In the genomic region with DNA sequence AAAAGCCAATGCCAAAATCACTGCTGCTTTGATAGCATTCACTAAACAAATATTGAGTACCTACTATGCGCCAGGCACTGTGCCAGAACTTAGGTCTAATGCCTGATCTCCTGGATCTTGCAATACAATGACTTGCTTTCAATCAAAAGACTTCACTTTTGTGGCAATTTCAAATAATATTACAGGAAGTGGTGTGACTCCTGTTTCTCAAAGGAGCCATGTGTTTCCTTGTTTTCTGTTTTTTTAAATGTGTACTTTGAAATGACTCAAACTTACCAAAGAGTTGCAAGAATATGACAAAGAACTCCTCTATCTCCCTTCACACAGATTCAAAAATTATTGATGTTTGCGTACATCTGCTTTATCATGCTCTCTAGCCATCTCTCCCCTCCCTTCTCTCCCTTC, we compare ENCODE assay signal across 14 cellular contexts. TPM values are rescaled to one million over a fixed set of nuclear protein-coding genes. Genes with fewer than 3 reads are reported as not detected.
DNase-seq lines count a peak whose midpoint lies in the region; ATAC-seq, FAIRE-seq and TF ChIP-seq lines count a peak whose summit lies in the region.
"Had no signal": no experiment of that assay in that cellular context is flagged by ENCODE, and none has a peak within 500 bp of the region (broad histone marks: within the 10 kb centered on the region; RNA-seq: fewer than 3 reads in every experiment).

No MANE protein-coding gene starts in this region.

- H2BK120ac ChIP-seq in mesenchymal stem cell (ENCODE audit: low read depth, low read length): no peak overlapping the region

- H3K79me2 ChIP-seq in Karpas-422 (ENCODE audit: low read length): peaks cover 91% of the 10 kb centered on the region

- H3K36me3 Mint-ChIP-seq in Caco-2 (ENCODE audit: insufficient read depth, unreplicated experiment): peaks cover 15% of the 10 kb centered on the region

- TF ChIP-seq CTCF in Caco-2 (IDR thresholded peaks at IDR 0.05; ENCODE audit: insufficient read depth in 1 of 2, low read depth in 1 of 2, low read length in 1 of 2, severe bottlenecking in 1 of 2, unreplicated experiment in 1 of 2): no peak
- no peak for TF ChIP-seq CTCF in bronchial epithelial cell (IDR thresholded peaks at IDR 0.05; ENCODE audit: insufficient read depth, low read length, severe bottlenecking)
- TF ChIP-seq CTCF in upper lobe of left lung (IDR thresholded peaks at IDR 0.05): no peak

- CTCF ChIA-PET in Caco-2 (lab: Charles Lee): no interaction called here

- peak overlapping the region; percentile 57 for H3K27ac Mint-ChIP-seq in Caco-2 (ENCODE audit: unreplicated experiment)

- DNase-seq in Caco-2: no peak
- no peak for DNase-seq in Karpas-422
- peak; percentile 78 for DNase-seq in bronchial epithelial cell (ENCODE audit: low read depth)
- peak; percentile 49 for DNase-seq in mesenchymal stem cell
- DNase-seq in upper lobe of left lung: no peak
- no peak for DNase-seq in HUDEP-2 (lab: John Stamatoyannopoulos, UW; ENCODE audit: unreplicated experiment in 76 of 76)
- DNase-seq in occipital lobe (lab: John Stamatoyannopoulos, UW): no peak
- DNase-seq in activated T-cell treated with anti-CD3 and anti-CD28 coated beads, Interleukin-2, amount 50 U/mL, for 1 hour: no peak
- DNase-seq: BE2C, body of pancreas, NCI-H1930, NCI-H526 treated with DMSO at 0.1 percent for 48 hours had no signal

- peaks cover 27% of the 10 kb centered on the region for H3K4me1 Mint-ChIP-seq in Caco-2 (ENCODE audit: low read depth, unreplicated experiment)

- 0 out of 2 replicates have a peak overlapping the region, but pooled peaks have one; percentile 2 for H3K9ac ChIP-seq in Karpas-422 (ENCODE audit: low read length)
- no peak overlapping the region for H3K9ac ChIP-seq in mesenchymal stem cell (ENCODE audit: low read length)

- H2BK5ac ChIP-seq in mesenchymal stem cell (ENCODE audit: low read depth, low read length, poor library complexity, severe bottlenecking): no peak overlapping the region

- no TSS peak for BruUV-seq in Caco-2 (replicated peaks; lab: Mats Ljungman, UMichigan)

- no peak overlapping the region for H3K4ac ChIP-seq in mesenchymal stem cell (ENCODE audit: low read depth in 1 of 2, low read length in 2 of 2)

- 81% methylated on average over 2 of the region's 2 CpGs for WGBS in mesenchymal stem cell
- 48 to 72% methylated on average over 2 of the region's 2 CpGs for WGBS in upper lobe of left lung, 2 donors

- H2AFZ ChIP-seq in Karpas-422 (ENCODE audit: low read length): no peak overlapping the region
- H2AFZ ChIP-seq in mesenchymal stem cell (ENCODE audit: low read depth, low read length): no peak overlapping the region

- H4K20me1 ChIP-seq in Karpas-422 (ENCODE audit: insufficient read depth, low read depth, low read length): no peaks in the 10 kb centered on the region

- H3K18ac ChIP-seq in mesenchymal stem cell (ENCODE audit: low read depth in 1 of 2, low read length in 2 of 2): peak overlapping the region; percentile 13 to 88

- H3K9me2 ChIP-seq in Karpas-422 (replicated peaks; ENCODE audit: insufficient read depth, low read length): no peaks in the 10 kb centered on the region

- H2AK5ac ChIP-seq in mesenchymal stem cell (ENCODE audit: low read length, severe bottlenecking): peak overlapping the region; percentile 53

- no peak for TF ChIP-seq EP300 in upper lobe of left lung (IDR thresholded peaks at IDR 0.05)

- H3K27me3 ChIP-seq in Caco-2 (replicated peaks; ENCODE audit: control insufficient read depth, insufficient read depth, low read length) (no peaks in the 10 kb centered on the region), Karpas-422 (ENCODE audit: low read length) (no peaks in the 10 kb centered on the region), bronchial epithelial cell (ENCODE audit: control insufficient read depth, insufficient read depth, low read length) (no peaks in the 10 kb centered on the region), mesenchymal stem cell (ENCODE audit: control insufficient read depth in 1 of 2, insufficient read depth in 1 of 2, low read length in 2 of 2) (no peaks in the 10 kb centered on the region), upper lobe of left lung (no peaks in the 10 kb centered on the region)
- H3K27me3 ChIP-seq: BE2C, body of pancreas had no signal

- no peak overlapping the region for H2BK15ac ChIP-seq in mesenchymal stem cell (ENCODE audit: low read depth, poor library complexity, severe bottlenecking)

- peaks cover 16% of the 10 kb centered on the region for H3K79me1 ChIP-seq in mesenchymal stem cell (replicated peaks; ENCODE audit: low read length, poor library complexity, severe bottlenecking)

- H4K91ac ChIP-seq in mesenchymal stem cell (ENCODE audit: low read length): no peak overlapping the region

- peak overlapping the region in 1 of 2 experiments; percentile 66 for H2BK12ac ChIP-seq in mesenchymal stem cell (ENCODE audit: low read length in 2 of 2)

- H3K4me1 ChIP-seq in Caco-2 (peaks cover 51% of the 10 kb centered on the region), Karpas-422 (ENCODE audit: low read length) (peaks cover 74% of the 10 kb centered on the region), mesenchymal stem cell (ENCODE audit: control insufficient read depth, insufficient read depth, low read depth, low read length) (peaks cover 6% of the 10 kb centered on the region), upper lobe of left lung (peaks cover 23 to 31% (median 28%) of the 10 kb centered on the region in 4 donors)
- H3K4me1 ChIP-seq: BE2C had no signal

- no peak overlapping the region for H3K4me3 ChIP-seq in Caco-2 (ENCODE audit: low read depth, low read length)
- H3K4me3 ChIP-seq in Karpas-422 (ENCODE audit: low read length): 0 out of 2 replicates have a peak overlapping the region, but pooled peaks have one; percentile 1
- H3K4me3 ChIP-seq in bronchial epithelial cell (ENCODE audit: low read depth, low read length): no peak overlapping the region
- no peak overlapping the region for H3K4me3 ChIP-seq in mesenchymal stem cell (ENCODE audit: insufficient read depth in 1 of 2, low read depth in 1 of 2, low read length in 2 of 2)
- no peak overlapping the region for H3K4me3 ChIP-seq in upper lobe of left lung
- H3K4me3 ChIP-seq: body of pancreas, skin epidermis had no signal

- H4K8ac ChIP-seq in mesenchymal stem cell (ENCODE audit: low read length): peak overlapping the region; percentile 27

- H3K27ac ChIP-seq in Karpas-422 (ENCODE audit: low read length): peak overlapping the region; percentile 92
- no peak overlapping the region for H3K27ac ChIP-seq in mesenchymal stem cell (ENCODE audit: low read length, poor library complexity, severe bottlenecking)
- no peak overlapping the region for H3K27ac ChIP-seq in upper lobe of left lung
- H3K27ac ChIP-seq: body of pancreas had no signal

- H3K9me3 Mint-ChIP-seq in Caco-2 (ENCODE audit: unreplicated experiment): no peaks in the 10 kb centered on the region

- POLR2A ChIA-PET in Caco-2 (lab: Charles Lee): no interaction called here

- intact Hi-C loops in Caco-2 (cut with micrococcal nuclease; ENCODE audit: unreplicated experiment): no loop called here

- no peak for FAIRE-seq in bronchial epithelial cell (lab: Jason Lieb, UNC)
- FAIRE-seq: frontal cortex had no signal

- H3K36me3 ChIP-seq in Caco-2 (ENCODE audit: control insufficient read depth, insufficient read depth, low read length) (no peaks in the 10 kb centered on the region), Karpas-422 (ENCODE audit: insufficient read depth, low read length) (peaks cover 37% of the 10 kb centered on the region), bronchial epithelial cell (ENCODE audit: control insufficient read depth, insufficient read depth, low read length) (no peaks in the 10 kb centered on the region), mesenchymal stem cell (ENCODE audit: control insufficient read depth in 1 of 2, insufficient read depth in 2 of 2, low read depth in 1 of 2, low read length in 2 of 2) (no peaks in the 10 kb centered on the region), upper lobe of left lung (no peaks in the 10 kb centered on the region)
- H3K36me3 ChIP-seq: BE2C had no signal

- H3K4me2 ChIP-seq in Karpas-422 (ENCODE audit: low read depth, low read length, poor library complexity, severe bottlenecking): peak overlapping the region; percentile 15
- no peak overlapping the region for H3K4me2 ChIP-seq in mesenchymal stem cell (ENCODE audit: low read length, poor library complexity, severe bottlenecking)

- H3K23ac ChIP-seq in mesenchymal stem cell (ENCODE audit: low read length in 2 of 2): no peak overlapping the region

- H3K9me3 ChIP-seq in Caco-2 (no peaks in the 10 kb centered on the region), Karpas-422 (ENCODE audit: low read length) (no peaks in the 10 kb centered on the region), mesenchymal stem cell (ENCODE audit: control insufficient read depth, low read length) (no peaks in the 10 kb centered on the region), upper lobe of left lung (no peaks in the 10 kb centered on the region)
- H3K9me3 ChIP-seq: BE2C, body of pancreas had no signal

- no peak for TF ChIP-seq POLR2A in upper lobe of left lung (IDR thresholded peaks at IDR 0.05)

- H3K4me3 Mint-ChIP-seq in Caco-2 (ENCODE audit: unreplicated experiment): no peak overlapping the region

- no peak for ATAC-seq in upper lobe of left lung (ENCODE audit: low FRiP score in 2 of 2)
- ATAC-seq: body of pancreas had no signal

- no peaks in the 10 kb centered on the region for H3K27me3 Mint-ChIP-seq in Caco-2 (ENCODE audit: insufficient read depth, unreplicated experiment)

- H3K14ac ChIP-seq in mesenchymal stem cell (ENCODE audit: low read length in 2 of 2): no peak overlapping the region

RNA-seq across cellular contexts. Expression of gene OSBPL10, which starts 18.3 kb away (rescaled TPM):
- total RNA-seq in Caco-2 (2022): 71.2 and 79.5 TPM in 2 replicates
- total RNA-seq in Karpas-422 (2014; rRNA removed; shearing (Covaris generic); ENCODE audit: low replicate concordance): 87.0 and 106 TPM in 2 replicates
- 18.1 and 20.5 TPM in 2 replicates for total RNA-seq in bronchial epithelial cell
- 12.0 TPM for polyA plus RNA-seq in mesenchymal stem cell (2013, experiment 1 of 2)
- 12.2 TPM for polyA plus RNA-seq in mesenchymal stem cell (2013, experiment 2 of 2)
- total RNA-seq in upper lobe of left lung: 10 to 100 TPM; 13.6 to 73.9 (median 24.4) TPM
- 14.0 TPM for total RNA-seq in occipital lobe

RNA-seq across cellular contexts. Expression of gene ZNF860, which starts 18.7 kb away (rescaled TPM):
- total RNA-seq in Caco-2 (2022): 4.7 and 5.9 TPM in 2 replicates
- total RNA-seq in Karpas-422 (2014; rRNA removed; shearing (Covaris generic); ENCODE audit: low replicate concordance): 14.6 and 22.4 TPM in 2 replicates
- 2.8 and 3.7 TPM in 2 replicates for total RNA-seq in bronchial epithelial cell
- polyA plus RNA-seq in mesenchymal stem cell (2013, experiment 1 of 2): 0.36 TPM
- 0.27 TPM for polyA plus RNA-seq in mesenchymal stem cell (2013, experiment 2 of 2)
- 1 to 10 TPM in 5 of 6 donors, not detected in 1; 1.0 to 2.6 (median 1.2) TPM for total RNA-seq in upper lobe of left lung
- 2.8 TPM for total RNA-seq in occipital lobe

Comparison
In these comparisons a context has a peak if more than half of its experiments do, and no peak if none do; other contexts are left out.
1. DNase-seq: peak in bronchial epithelial cell (single experiment) and mesenchymal stem cell (single experiment); none in Caco-2 (0 of 2), Karpas-422 (single experiment), upper lobe of left lung (0 of 2), HUDEP-2 (0 of 76), occipital lobe (single experiment) and activated T-cell treated with anti-CD3 and anti-CD28 coated beads, Interleukin-2, amount 50 U/mL, for 1 hour (single experiment).